26 cellular contexts compared by ENCODE assay signal in the genomic region with DNA sequence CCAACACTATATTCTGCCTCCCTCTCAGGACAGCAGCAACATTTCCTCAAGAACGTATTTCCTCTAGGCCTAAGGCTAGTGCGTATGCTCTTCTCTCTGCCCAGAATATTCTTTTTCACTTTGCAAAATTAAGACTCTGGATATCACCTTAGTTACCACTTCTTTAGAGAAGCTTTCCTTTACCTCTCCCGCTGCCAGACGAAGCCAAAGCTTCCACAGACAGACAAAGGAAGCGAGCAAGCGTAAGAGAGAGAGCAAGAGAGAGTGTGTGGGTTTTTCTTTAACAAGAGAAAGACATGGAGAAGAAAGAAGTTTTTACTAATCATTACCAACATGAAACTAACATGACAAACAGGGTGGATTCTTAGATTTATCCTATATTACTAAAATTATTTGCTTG.
DNase-seq lines count a peak whose midpoint lies in the region; ATAC-seq and TF ChIP-seq lines count a peak whose summit lies in the region.
"Had no signal": no experiment of that assay in that cellular context is flagged by ENCODE, and none has a peak within 500 bp of the region (broad histone marks: within the 10 kb centered on the region; RNA-seq: fewer than 3 reads in every experiment).

No MANE protein-coding gene starts in this region.

- in situ Hi-C loops in GM23248 (cut with MboI), result no loop called here
- in situ Hi-C loops in GM13977 (cut with MboI; ENCODE audit: low pct_unique_long_range_greater_than_20kb, low sequenced_read_pairs, unreplicated experiment), result no loop called here

- TF ChIP-seq CTCF in brain (conservative IDR thresholded peaks at IDR 0.05) (no peak), GM13977 (IDR thresholded peaks at IDR 0.05; ENCODE audit: extremely low read depth, insufficient read depth, missing control alignments) (no peak)
- TF ChIP-seq CTCF in CD8-positive, alpha-beta T cell (IDR thresholded peaks at IDR 0.05), result no peak

- H3K36me3 ChIP-seq in GM23248 (ENCODE audit: low read depth), result peaks cover 72% of the 10 kb centered on the region
- peaks cover 3 to 7% of the 10 kb centered on the region in 2 experiments for H3K36me3 ChIP-seq in trophoblast cell (ENCODE audit: control insufficient read depth in 1 of 2, insufficient read depth in 2 of 2, low read length in 2 of 2)
- H3K36me3 ChIP-seq in CD8-positive, alpha-beta T cell (ENCODE audit: insufficient read depth, low read length), result peaks cover 7% of the 10 kb centered on the region

- no peak overlapping the region for H4K12ac ChIP-seq in trophoblast cell (ENCODE audit: low read depth, low read length)

- no peak overlapping the region for H3K18ac ChIP-seq in trophoblast cell (ENCODE audit: low read length)

- intact Hi-C loops in CD8-positive, alpha-beta T cell (cut with DNase I, micrococcal nuclease), result no loop called here

- peaks cover 4% of the 10 kb centered on the region for H3K27me3 Mint-ChIP-seq in brain
- H3K27me3 Mint-ChIP-seq in activated CD8-positive, alpha-beta T cell treated with anti-CD3 and anti-CD28 coated beads, Interleukin-2, amount 10 ng/mL, durations not matched to agents 7 days and 5 days (ENCODE audit: low read depth), result no peaks in the 10 kb centered on the region
- H3K27me3 Mint-ChIP-seq in CD8-positive, alpha-beta T cell (ENCODE audit: low read depth), result no peaks in the 10 kb centered on the region
- H3K27me3 Mint-ChIP-seq: CD8-positive, alpha-beta memory T cell had no signal

- no peaks in the 10 kb centered on the region for H3K79me1 ChIP-seq in trophoblast cell (ENCODE audit: low read length)

- no peak overlapping the region for H4K91ac ChIP-seq in trophoblast cell (ENCODE audit: low read depth, low read length)

- no peak overlapping the region for H2BK120ac ChIP-seq in trophoblast cell (ENCODE audit: insufficient read depth, low read length, poor library complexity)

- no peaks in the 10 kb centered on the region for H4K20me1 ChIP-seq in GM23248 (ENCODE audit: insufficient read depth)

- peaks cover 73% of the 10 kb centered on the region for H3K79me2 ChIP-seq in GM23248 (ENCODE audit: insufficient read depth)
- no peaks in the 10 kb centered on the region for H3K79me2 ChIP-seq in trophoblast cell (ENCODE audit: control insufficient read depth, insufficient read depth, low read length, poor library complexity)

- H4K8ac ChIP-seq in trophoblast cell (ENCODE audit: low read depth, low read length), result peak overlapping the region; percentile 5

- CTCF ChIA-PET in activated CD8-positive, alpha-beta T cell treated with anti-CD3 and anti-CD28 coated beads, Interleukin-2, amount 10 ng/mL, durations not matched to agents 7 days and 5 days (lab: Charles Lee), result no interaction called here
- CTCF ChIA-PET in CD8-positive, alpha-beta T cell (lab: Charles Lee), result no interaction called here

- H2AK5ac ChIP-seq in trophoblast cell (ENCODE audit: low read length), result no peak overlapping the region

- ATAC-seq in activated CD8-positive, alpha-beta T cell treated with anti-CD3 and anti-CD28 coated beads, Interleukin-2, amount 10 ng/mL, durations not matched to agents 7 days and 5 days, result no peak
- ATAC-seq in CD8-positive, alpha-beta T cell, result no peak
- ATAC-seq: K562 had no signal

- peak overlapping the region; percentile 19 for H3K27ac ChIP-seq in GM23248
- H3K27ac ChIP-seq in trophoblast cell (ENCODE audit: low read depth, low read length), result no peak overlapping the region
- H3K27ac ChIP-seq in CD8-positive, alpha-beta T cell (ENCODE audit: low read depth, low read length), result no peak overlapping the region
- H3K27ac ChIP-seq: SJSA1 had no signal

- H3K9me2 ChIP-seq in GM23248 (ENCODE audit: insufficient read depth), result no peaks in the 10 kb centered on the region

- peaks cover 84% of the 10 kb centered on the region for H3K36me3 Mint-ChIP-seq in brain
- H3K36me3 Mint-ChIP-seq in activated CD8-positive, alpha-beta T cell treated with anti-CD3 and anti-CD28 coated beads, Interleukin-2, amount 10 ng/mL, durations not matched to agents 7 days and 5 days (ENCODE audit: low read depth), result peaks cover 39% of the 10 kb centered on the region
- H3K36me3 Mint-ChIP-seq in CD8-positive, alpha-beta T cell, result peaks cover 62% of the 10 kb centered on the region

- DNase-seq in GM23248, result no peak
- DNase-seq in medulla oblongata (ENCODE audit: extremely low spot score), result peak; percentile 54
- DNase-seq in trophoblast cell, result no peak
- no peak for DNase-seq in GM13977 (ENCODE audit: low spot score)
- DNase-seq in activated CD8-positive, alpha-beta T cell treated with anti-CD3 and anti-CD28 coated beads, Interleukin-2, amount 10 ng/mL, durations not matched to agents 7 days and 5 days, result no peak
- DNase-seq in CD8-positive, alpha-beta T cell, result no peak
- DNase-seq: AML-193; C1 segment of cervical spinal cord; CD8-positive, alpha-beta memory T cell; DMS 273 treated with DMSO at 0.1 percent for 48 hours; DMS79 treated with DMSO at 0.1 percent for 48 hours; GF-D8; HFFc6; MV-4-11; NCI-H1105; NCI-H1436 treated with DMSO at 0.1 percent for 48 hours; NCI-H187 treated with DMSO at 0.1 percent for 48 hours; NCI-H2171 treated with DMSO at 0.1 percent for 48 hours; NCI-H446; NCI-H526; Right ventricle myocardium superior; RPMI8226 had no signal

- no peak overlapping the region for H3K23ac ChIP-seq in trophoblast cell (ENCODE audit: low read length)

- H3K4me1 ChIP-seq in GM23248 (ENCODE audit: insufficient read depth) (0 out of 2 replicates have a peak, but pooled peaks cover 6% of the 10 kb centered on the region), trophoblast cell (ENCODE audit: control insufficient read depth in 1 of 2, insufficient read depth in 2 of 2, low read length in 2 of 2) (no peaks in the 10 kb centered on the region)
- H3K4me1 ChIP-seq in CD8-positive, alpha-beta T cell (ENCODE audit: insufficient read depth, low read length), result no peaks in the 10 kb centered on the region
- H3K4me1 ChIP-seq: HAP-1, SJSA1 had no signal

- H2BK5ac ChIP-seq in trophoblast cell (ENCODE audit: low read depth, low read length, poor library complexity), result no peak overlapping the region

- POLR2A ChIA-PET in activated CD8-positive, alpha-beta T cell treated with anti-CD3 and anti-CD28 coated beads, Interleukin-2, amount 10 ng/mL, durations not matched to agents 7 days and 5 days (lab: Charles Lee), result no interaction called here
- POLR2A ChIA-PET in CD8-positive, alpha-beta T cell (lab: Charles Lee), result no interaction called here

- H3K9me3 Mint-ChIP-seq in brain, result no peaks in the 10 kb centered on the region
- no peaks in the 10 kb centered on the region for H3K9me3 Mint-ChIP-seq in activated CD8-positive, alpha-beta T cell treated with anti-CD3 and anti-CD28 coated beads, Interleukin-2, amount 10 ng/mL, durations not matched to agents 7 days and 5 days (ENCODE audit: insufficient read depth)
- no peaks in the 10 kb centered on the region for H3K9me3 Mint-ChIP-seq in CD8-positive, alpha-beta T cell
- H3K9me3 Mint-ChIP-seq: CD8-positive, alpha-beta memory T cell; HFFc6 had no signal

- H3K4me2 ChIP-seq in GM23248 (ENCODE audit: unreplicated experiment), result no peak overlapping the region
- H3K4me2 ChIP-seq in trophoblast cell (ENCODE audit: low read length), result no peak overlapping the region

- H3K27me3 ChIP-seq in GM23248 (replicated peaks; ENCODE audit: insufficient read depth), result no peaks in the 10 kb centered on the region
- no peaks in the 10 kb centered on the region for H3K27me3 ChIP-seq in trophoblast cell (ENCODE audit: insufficient read depth, low read length)
- no peaks in the 10 kb centered on the region for H3K27me3 ChIP-seq in CD8-positive, alpha-beta T cell (ENCODE audit: insufficient read depth, low read length)
- H3K27me3 ChIP-seq: SJSA1 had no signal

- H3K14ac ChIP-seq in trophoblast cell (ENCODE audit: low read length), result no peak overlapping the region

- H3K9me3 ChIP-seq in GM23248 (ENCODE audit: low read depth) (no peaks in the 10 kb centered on the region), trophoblast cell (ENCODE audit: insufficient read depth, low read depth, low read length) (no peaks in the 10 kb centered on the region)
- H3K9me3 ChIP-seq in CD8-positive, alpha-beta T cell (ENCODE audit: low read length), result no peaks in the 10 kb centered on the region
- H3K9me3 ChIP-seq: HAP-1, SJSA1 had no signal

- H3K4ac ChIP-seq in trophoblast cell (ENCODE audit: low read depth, low read length), result no peak overlapping the region

- H3K4me3 ChIP-seq in GM23248, result no peak overlapping the region
- no peak overlapping the region for H3K4me3 ChIP-seq in trophoblast cell (ENCODE audit: low read depth, low read length)
- H3K4me3 ChIP-seq in CD8-positive, alpha-beta T cell (ENCODE audit: low read depth, low read length), result no peak overlapping the region
- H3K4me3 ChIP-seq: HAP-1, K562, SJSA1 had no signal

- peak overlapping the region in 4 of 5 experiments; percentile 6 to 74 (median 64) for H3K27ac Mint-ChIP-seq in brain
- no peak overlapping the region for H3K27ac Mint-ChIP-seq in activated CD8-positive, alpha-beta T cell treated with anti-CD3 and anti-CD28 coated beads, Interleukin-2, amount 10 ng/mL, durations not matched to agents 7 days and 5 days
- H3K27ac Mint-ChIP-seq in CD8-positive, alpha-beta T cell, result no peak overlapping the region
- H3K27ac Mint-ChIP-seq: HFFc6 had no signal

- no peak overlapping the region for H2BK12ac ChIP-seq in trophoblast cell (ENCODE audit: low read length)

- H3K9ac ChIP-seq in GM23248 (0 out of 2 replicates have a peak overlapping the region, but pooled peaks have one; percentile 11), trophoblast cell (ENCODE audit: low read length) (no peak overlapping the region)

- 92 to 93% methylated on average over 6 of the region's 6 CpGs for WGBS in GM23248 (ENCODE audit: low coverage in 1 of 2, low lambda C conversion rate in 2 of 2, missing lambda C conversion rate in 2 of 2), 2 experiments
- WGBS in trophoblast cell (ENCODE audit: extremely low coverage, insufficient coverage, insufficient read length), result no CpG with 5 or more reads among the region's 6 CpGs

- H3F3A ChIP-seq in GM23248 (ENCODE audit: insufficient read depth), result peaks cover 41% of the 10 kb centered on the region

- H3K4me3 Mint-ChIP-seq in brain, result peak overlapping the region in 1 of 5 experiments; percentile 21
- no peak overlapping the region for H3K4me3 Mint-ChIP-seq in activated CD8-positive, alpha-beta T cell treated with anti-CD3 and anti-CD28 coated beads, Interleukin-2, amount 10 ng/mL, durations not matched to agents 7 days and 5 days
- H3K4me3 Mint-ChIP-seq in CD8-positive, alpha-beta T cell, result no peak overlapping the region
- H3K4me3 Mint-ChIP-seq: CD8-positive, alpha-beta memory T cell; HFFc6 had no signal

- H2AFZ ChIP-seq in GM23248 (no peak overlapping the region), trophoblast cell (ENCODE audit: insufficient read depth, low read length, poor library complexity) (no peak overlapping the region)

- H3K4me1 Mint-ChIP-seq in brain, result peaks cover 13% of the 10 kb centered on the region
- no peaks in the 10 kb centered on the region for H3K4me1 Mint-ChIP-seq in activated CD8-positive, alpha-beta T cell treated with anti-CD3 and anti-CD28 coated beads, Interleukin-2, amount 10 ng/mL, durations not matched to agents 7 days and 5 days (ENCODE audit: low read depth)
- H3K4me1 Mint-ChIP-seq in CD8-positive, alpha-beta T cell (ENCODE audit: low read depth), result no peaks in the 10 kb centered on the region
- H3K4me1 Mint-ChIP-seq: CD8-positive, alpha-beta memory T cell had no signal

Comparison
In these comparisons a context has a peak if more than half of its experiments do, and no peak if none do; other contexts are left out.
1. H3K27ac Mint-ChIP-seq: peak in brain (4 of 5); none in activated CD8-positive, alpha-beta T cell treated with anti-CD3 and anti-CD28 coated beads, Interleukin-2, amount 10 ng/mL, durations not matched to agents 7 days and 5 days (single experiment) and CD8-positive, alpha-beta T cell (single experiment).